In genomic region chr14:104359969-104360442, GRCh38 we compare ENCODE assay signal across 12 cellular contexts.
"Had no signal": no experiment of that assay in that cellular context is flagged by ENCODE, and none has a peak within 500 bp of the region (broad histone marks: within the 10 kb centered on the region; RNA-seq: fewer than 3 reads in every experiment).

No MANE protein-coding gene starts in this region.

- DNase-seq: activated CD4-positive, alpha-beta T cell treated with anti-CD3 and anti-CD28 coated beads, Interleukin-2, amount 50 U/mL, for 4 hours; activated CD8-positive, alpha-beta memory T cell treated with anti-CD3 and anti-CD28 coated beads, Interleukin-2, amount 10 ng/mL, durations not matched to agents 7 days and 5 days; activated T-cell treated with anti-CD3 and anti-CD28 coated beads, Interleukin-2, amount 50 U/mL, for 72 hours; amygdala; foreskin keratinocyte; mesenchymal stem cell; SJCRH30 had no signal

- H3K4me3 ChIP-seq: ovary, SJCRH30, skin epidermis, stomach had no signal

- ATAC-seq: activated CD4-positive, CD25-positive, alpha-beta regulatory T cell treated with anti-CD3 and anti-CD28 coated beads, Interleukin-2, amount 50 U/mL, for 24 hours; activated CD8-positive, alpha-beta memory T cell treated with anti-CD3 and anti-CD28 coated beads, Interleukin-2, amount 10 ng/mL, durations not matched to agents 7 days and 5 days; activated T-cell treated with anti-CD3 and anti-CD28 coated beads, Interleukin-2, amount 50 U/mL, for 72 hours; foreskin keratinocyte; left lobe of liver had no signal

- H3K27me3 ChIP-seq: foreskin keratinocyte, ovary, SJCRH30 had no signal

- H3K4me1 ChIP-seq: foreskin keratinocyte had no signal

- H3K36me3 ChIP-seq: ovary, SJCRH30, stomach had no signal

- H3K27ac ChIP-seq: foreskin keratinocyte, ovary, SJCRH30, skin epidermis, stomach had no signal

- H3K9me3 ChIP-seq: ovary, SJCRH30, stomach had no signal
